8 cellular contexts compared by ENCODE assay signal in genomic region chr9:121367651-121368510, GRCh38. TPM values are rescaled to one million over a fixed set of nuclear protein-coding genes. Genes with fewer than 3 reads are reported as not detected.
DNase-seq lines count a peak whose midpoint lies in the region; ATAC-seq and TF ChIP-seq lines count a peak whose summit lies in the region.

No MANE protein-coding gene starts in this region.

- peak overlapping the region; percentile 63 for H3K27ac Mint-ChIP-seq in chondrocyte (ENCODE audit: unreplicated experiment)

- H3K79me2 ChIP-seq in ACC112 (ENCODE audit: control insufficient read depth, insufficient read depth, low read length, unreplicated experiment) = peaks cover 63% of the 10 kb centered on the region

- H3K9me3 Mint-ChIP-seq in chondrocyte (ENCODE audit: low read depth) = no peaks in the 10 kb centered on the region

- TF ChIP-seq CTCF in chondrocyte (IDR thresholded peaks at IDR 0.05) = no peak

- no peaks in the 10 kb centered on the region for H3K27me3 Mint-ChIP-seq in chondrocyte (ENCODE audit: low read depth)

- H3K27me3 ChIP-seq in ACC112 (ENCODE audit: insufficient read depth, low read length) (no peaks in the 10 kb centered on the region), muscle layer of duodenum (ENCODE audit: low read depth, low read length) (no peaks in the 10 kb centered on the region)

- ATAC-seq in HG02798 (IDR thresholded peaks at IDR 0.05; ENCODE audit: poor library complexity, unreplicated experiment) (no peak), GM21447 (IDR thresholded peaks at IDR 0.05; ENCODE audit: unreplicated experiment) (no peak)

- H3K36me3 ChIP-seq in ACC112 (ENCODE audit: insufficient read depth, low read length) (no peaks in the 10 kb centered on the region; the same call in 1 of the 2 replicates), muscle layer of duodenum (ENCODE audit: control insufficient read depth in 1 of 2, insufficient read depth in 2 of 2, low read length in 2 of 2) (no peaks in the 10 kb centered on the region)

- no peaks in the 10 kb centered on the region for H3K36me3 Mint-ChIP-seq in chondrocyte (ENCODE audit: low read depth)

- H3K27ac ChIP-seq in ACC112 (ENCODE audit: low read depth, low read length) (0 out of 2 replicates have a peak overlapping the region, but pooled peaks have one; percentile 15), muscle layer of duodenum (ENCODE audit: low read length) (peak overlapping the region; percentile 89)

- peaks cover 75% of the 10 kb centered on the region for H3K4me1 Mint-ChIP-seq in chondrocyte (ENCODE audit: low read depth)

- H3K4me3 ChIP-seq in ACC112 (ENCODE audit: low read depth, low read length) = peak overlapping the region; percentile 96
- peak overlapping the region; percentile 75 to 76 for H3K4me3 ChIP-seq in muscle layer of duodenum (ENCODE audit: low read depth in 1 of 2, low read length in 2 of 2)

- H2AFZ ChIP-seq in ACC112 (ENCODE audit: low read length, unreplicated experiment) = no peak overlapping the region

- DNase-seq in HuH-7 (ENCODE audit: low spot score) (peak; percentile 36), chondrocyte (ENCODE audit: low spot score) (no peak), NCI-H82 treated with DMSO at 0.1 percent for 48 hours (lab: John Stamatoyannopoulos, UW; ENCODE audit: unreplicated experiment) (no peak), HUDEP-2 (lab: John Stamatoyannopoulos, UW; ENCODE audit: unreplicated experiment in 76 of 76) (no peak)

- peak overlapping the region; percentile 89 for H3K4me3 Mint-ChIP-seq in chondrocyte (ENCODE audit: unreplicated experiment)

- H3K9me3 ChIP-seq in muscle layer of duodenum (ENCODE audit: control insufficient read depth in 1 of 2, low read length in 2 of 2) = no peaks in the 10 kb centered on the region

- peaks cover 66% of the 10 kb centered on the region for H3K4me1 ChIP-seq in ACC112 (ENCODE audit: control insufficient read depth, insufficient read depth, low read length, unreplicated experiment)
- peaks cover 48 to 51% of the 10 kb centered on the region in 2 donors for H3K4me1 ChIP-seq in muscle layer of duodenum (ENCODE audit: control insufficient read depth in 1 of 2, insufficient read depth in 2 of 2, low read length in 2 of 2)

RNA-seq across cellular contexts. Expression of gene STOM, which starts 2.2 kb away (rescaled TPM):
- total RNA-seq in chondrocyte = 46.5 to 83.6 TPM (median 82.2 TPM) in 3 replicates
